ENCODE assay signal across 25 cellular contexts in the genomic region with DNA sequence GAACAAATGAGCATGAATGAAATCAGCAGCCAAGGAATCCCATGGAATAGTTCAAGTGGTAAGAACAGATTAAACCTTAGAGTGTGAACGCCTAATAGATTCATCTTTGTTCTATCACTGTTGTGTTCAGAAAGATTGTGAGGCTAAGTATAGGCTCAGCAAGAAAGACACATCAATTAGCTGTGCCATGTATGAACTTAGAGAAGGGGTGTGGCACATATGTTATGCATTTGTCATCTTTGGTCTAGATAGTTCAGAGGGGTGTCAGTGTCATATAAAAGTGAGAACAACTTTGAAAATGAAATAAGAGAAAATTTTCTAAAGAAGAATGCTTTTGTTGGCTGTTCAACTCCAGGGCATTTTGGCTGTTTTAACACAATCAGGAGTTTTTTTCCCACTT. TPM values are rescaled to one million over a fixed set of nuclear protein-coding genes. Genes with fewer than 3 reads are reported as not detected.
"Had no signal": no experiment of that assay in that cellular context is flagged by ENCODE, and none has a peak within 500 bp of the region (broad histone marks: within the 10 kb centered on the region; RNA-seq: fewer than 3 reads in every experiment).

No MANE protein-coding gene starts in this region.

- H3K27ac ChIP-seq: brain microvascular endothelial cell, left lung, pancreas, prostate gland, suprapubic skin, tibial artery, VCaP had no signal

- H3K36me3 ChIP-seq: brain microvascular endothelial cell, esophagus squamous epithelium, left lung, pancreas, prostate gland, suprapubic skin, tibial artery had no signal

- DNase-seq: activated CD4-positive, alpha-beta T cell treated with anti-CD3 and anti-CD28 coated beads for 4 hours; activated CD4-positive, alpha-beta T cell treated with anti-CD3 and anti-CD28 coated beads, Interleukin-2, amount 50 U/mL, for 4 hours; activated gamma-delta T cell; activated naive CD4-positive, alpha-beta T cell treated with anti-CD3 and anti-CD28 coated beads, Interleukin-2, amount 50 U/mL, for 16 hours; activated T-cell treated with anti-CD3 and anti-CD28 coated beads for 4 hours; amniotic stem cell; brain microvascular endothelial cell; central memory CD4-positive, alpha-beta T cell; esophagus squamous epithelium; left lung; naive B cell; nucleus accumbens; pancreas; retina; small intestine; stimulated activated CD4-positive, alpha-beta T cell treated with anti-CD3 and anti-CD28 coated beads, Interleukin-1b, Interleukin-23, amount 100 ng/mL, for 48 hours; stimulated activated naive CD4-positive, alpha-beta T cell; tibial artery had no signal

- H3K27me3 ChIP-seq: brain microvascular endothelial cell, esophagus squamous epithelium, left lung, pancreas, suprapubic skin, tibial artery had no signal

- H3K4me1 ChIP-seq: pancreas, prostate gland, suprapubic skin had no signal

- H3K4me3 ChIP-seq: esophagus squamous epithelium, left lung, pancreas, prostate gland, suprapubic skin, tibial artery had no signal

- H3K27me3 Mint-ChIP-seq: naive B cell had no signal

- H3K9me3 ChIP-seq: esophagus squamous epithelium, left lung, pancreas, prostate gland, suprapubic skin, tibial artery had no signal

- ATAC-seq: left lung, pancreas, sciatic nerve had no signal

RNA-seq across cellular contexts. Expression of a gene that starts 9.4 kb away (rescaled TPM):
- total RNA-seq: endothelial cell of umbilical vein, lung microvascular endothelial cell had no signal
- polyA plus RNA-seq: endothelial cell of umbilical vein, neural cell had no signal
